Comparison of ENCODE assay signal across 1 cellular context in the genomic region with DNA sequence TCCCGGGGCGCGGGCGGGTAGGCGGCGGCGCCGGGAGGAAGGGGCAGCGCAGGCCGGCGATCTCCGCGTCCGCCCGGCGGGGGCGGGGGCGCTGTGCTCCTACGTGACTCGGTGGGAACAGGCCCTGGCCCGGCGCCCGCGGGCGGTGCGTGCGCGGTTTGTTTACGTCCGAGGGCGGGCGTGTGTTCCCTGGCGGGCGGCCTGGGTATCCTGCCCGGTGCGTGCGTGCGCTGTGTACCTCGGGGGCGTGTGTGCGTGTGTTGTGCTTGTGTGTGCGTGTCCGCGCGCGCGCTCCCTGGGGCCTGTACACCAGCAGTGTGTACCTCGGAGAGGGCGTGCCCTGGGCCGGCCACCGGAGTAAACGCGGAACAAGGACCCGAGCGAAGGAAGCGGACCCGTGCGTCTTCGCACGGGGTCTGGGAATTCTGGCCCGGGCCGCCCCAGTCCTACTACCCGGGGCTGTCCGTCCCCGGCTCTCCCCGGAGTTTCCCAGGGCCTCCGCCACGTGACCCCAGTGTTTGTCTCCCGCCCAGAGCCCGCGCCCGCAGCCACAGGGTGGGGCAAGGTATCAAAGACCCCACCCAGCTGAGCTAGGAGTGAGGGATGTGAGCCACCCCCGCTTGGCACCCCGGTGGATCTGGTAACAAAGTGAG.
TF ChIP-seq lines count a peak whose summit lies in the region.

No MANE protein-coding gene starts in this region.

TF ChIP-seq in GM23338, 12 proteins besides CTCF, POLR2A, EP300 and RAD21 (continued from another document):
- TF ChIP-seq, protein P1, sequence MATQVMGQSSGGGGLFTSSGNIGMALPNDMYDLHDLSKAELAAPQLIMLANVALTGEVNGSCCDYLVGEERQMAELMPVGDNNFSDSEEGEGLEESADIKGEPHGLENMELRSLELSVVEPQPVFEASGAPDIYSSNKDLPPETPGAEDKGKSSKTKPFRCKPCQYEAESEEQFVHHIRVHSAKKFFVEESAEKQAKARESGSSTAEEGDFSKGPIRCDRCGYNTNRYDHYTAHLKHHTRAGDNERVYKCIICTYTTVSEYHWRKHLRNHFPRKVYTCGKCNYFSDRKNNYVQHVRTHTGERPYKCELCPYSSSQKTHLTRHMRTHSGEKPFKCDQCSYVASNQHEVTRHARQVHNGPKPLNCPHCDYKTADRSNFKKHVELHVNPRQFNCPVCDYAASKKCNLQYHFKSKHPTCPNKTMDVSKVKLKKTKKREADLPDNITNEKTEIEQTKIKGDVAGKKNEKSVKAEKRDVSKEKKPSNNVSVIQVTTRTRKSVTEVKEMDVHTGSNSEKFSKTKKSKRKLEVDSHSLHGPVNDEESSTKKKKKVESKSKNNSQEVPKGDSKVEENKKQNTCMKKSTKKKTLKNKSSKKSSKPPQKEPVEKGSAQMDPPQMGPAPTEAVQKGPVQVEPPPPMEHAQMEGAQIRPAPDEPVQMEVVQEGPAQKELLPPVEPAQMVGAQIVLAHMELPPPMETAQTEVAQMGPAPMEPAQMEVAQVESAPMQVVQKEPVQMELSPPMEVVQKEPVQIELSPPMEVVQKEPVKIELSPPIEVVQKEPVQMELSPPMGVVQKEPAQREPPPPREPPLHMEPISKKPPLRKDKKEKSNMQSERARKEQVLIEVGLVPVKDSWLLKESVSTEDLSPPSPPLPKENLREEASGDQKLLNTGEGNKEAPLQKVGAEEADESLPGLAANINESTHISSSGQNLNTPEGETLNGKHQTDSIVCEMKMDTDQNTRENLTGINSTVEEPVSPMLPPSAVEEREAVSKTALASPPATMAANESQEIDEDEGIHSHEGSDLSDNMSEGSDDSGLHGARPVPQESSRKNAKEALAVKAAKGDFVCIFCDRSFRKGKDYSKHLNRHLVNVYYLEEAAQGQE (IDR thresholded peaks at IDR 0.05; ENCODE audit: unreplicated experiment), result no peak
- TF ChIP-seq, protein P2, sequence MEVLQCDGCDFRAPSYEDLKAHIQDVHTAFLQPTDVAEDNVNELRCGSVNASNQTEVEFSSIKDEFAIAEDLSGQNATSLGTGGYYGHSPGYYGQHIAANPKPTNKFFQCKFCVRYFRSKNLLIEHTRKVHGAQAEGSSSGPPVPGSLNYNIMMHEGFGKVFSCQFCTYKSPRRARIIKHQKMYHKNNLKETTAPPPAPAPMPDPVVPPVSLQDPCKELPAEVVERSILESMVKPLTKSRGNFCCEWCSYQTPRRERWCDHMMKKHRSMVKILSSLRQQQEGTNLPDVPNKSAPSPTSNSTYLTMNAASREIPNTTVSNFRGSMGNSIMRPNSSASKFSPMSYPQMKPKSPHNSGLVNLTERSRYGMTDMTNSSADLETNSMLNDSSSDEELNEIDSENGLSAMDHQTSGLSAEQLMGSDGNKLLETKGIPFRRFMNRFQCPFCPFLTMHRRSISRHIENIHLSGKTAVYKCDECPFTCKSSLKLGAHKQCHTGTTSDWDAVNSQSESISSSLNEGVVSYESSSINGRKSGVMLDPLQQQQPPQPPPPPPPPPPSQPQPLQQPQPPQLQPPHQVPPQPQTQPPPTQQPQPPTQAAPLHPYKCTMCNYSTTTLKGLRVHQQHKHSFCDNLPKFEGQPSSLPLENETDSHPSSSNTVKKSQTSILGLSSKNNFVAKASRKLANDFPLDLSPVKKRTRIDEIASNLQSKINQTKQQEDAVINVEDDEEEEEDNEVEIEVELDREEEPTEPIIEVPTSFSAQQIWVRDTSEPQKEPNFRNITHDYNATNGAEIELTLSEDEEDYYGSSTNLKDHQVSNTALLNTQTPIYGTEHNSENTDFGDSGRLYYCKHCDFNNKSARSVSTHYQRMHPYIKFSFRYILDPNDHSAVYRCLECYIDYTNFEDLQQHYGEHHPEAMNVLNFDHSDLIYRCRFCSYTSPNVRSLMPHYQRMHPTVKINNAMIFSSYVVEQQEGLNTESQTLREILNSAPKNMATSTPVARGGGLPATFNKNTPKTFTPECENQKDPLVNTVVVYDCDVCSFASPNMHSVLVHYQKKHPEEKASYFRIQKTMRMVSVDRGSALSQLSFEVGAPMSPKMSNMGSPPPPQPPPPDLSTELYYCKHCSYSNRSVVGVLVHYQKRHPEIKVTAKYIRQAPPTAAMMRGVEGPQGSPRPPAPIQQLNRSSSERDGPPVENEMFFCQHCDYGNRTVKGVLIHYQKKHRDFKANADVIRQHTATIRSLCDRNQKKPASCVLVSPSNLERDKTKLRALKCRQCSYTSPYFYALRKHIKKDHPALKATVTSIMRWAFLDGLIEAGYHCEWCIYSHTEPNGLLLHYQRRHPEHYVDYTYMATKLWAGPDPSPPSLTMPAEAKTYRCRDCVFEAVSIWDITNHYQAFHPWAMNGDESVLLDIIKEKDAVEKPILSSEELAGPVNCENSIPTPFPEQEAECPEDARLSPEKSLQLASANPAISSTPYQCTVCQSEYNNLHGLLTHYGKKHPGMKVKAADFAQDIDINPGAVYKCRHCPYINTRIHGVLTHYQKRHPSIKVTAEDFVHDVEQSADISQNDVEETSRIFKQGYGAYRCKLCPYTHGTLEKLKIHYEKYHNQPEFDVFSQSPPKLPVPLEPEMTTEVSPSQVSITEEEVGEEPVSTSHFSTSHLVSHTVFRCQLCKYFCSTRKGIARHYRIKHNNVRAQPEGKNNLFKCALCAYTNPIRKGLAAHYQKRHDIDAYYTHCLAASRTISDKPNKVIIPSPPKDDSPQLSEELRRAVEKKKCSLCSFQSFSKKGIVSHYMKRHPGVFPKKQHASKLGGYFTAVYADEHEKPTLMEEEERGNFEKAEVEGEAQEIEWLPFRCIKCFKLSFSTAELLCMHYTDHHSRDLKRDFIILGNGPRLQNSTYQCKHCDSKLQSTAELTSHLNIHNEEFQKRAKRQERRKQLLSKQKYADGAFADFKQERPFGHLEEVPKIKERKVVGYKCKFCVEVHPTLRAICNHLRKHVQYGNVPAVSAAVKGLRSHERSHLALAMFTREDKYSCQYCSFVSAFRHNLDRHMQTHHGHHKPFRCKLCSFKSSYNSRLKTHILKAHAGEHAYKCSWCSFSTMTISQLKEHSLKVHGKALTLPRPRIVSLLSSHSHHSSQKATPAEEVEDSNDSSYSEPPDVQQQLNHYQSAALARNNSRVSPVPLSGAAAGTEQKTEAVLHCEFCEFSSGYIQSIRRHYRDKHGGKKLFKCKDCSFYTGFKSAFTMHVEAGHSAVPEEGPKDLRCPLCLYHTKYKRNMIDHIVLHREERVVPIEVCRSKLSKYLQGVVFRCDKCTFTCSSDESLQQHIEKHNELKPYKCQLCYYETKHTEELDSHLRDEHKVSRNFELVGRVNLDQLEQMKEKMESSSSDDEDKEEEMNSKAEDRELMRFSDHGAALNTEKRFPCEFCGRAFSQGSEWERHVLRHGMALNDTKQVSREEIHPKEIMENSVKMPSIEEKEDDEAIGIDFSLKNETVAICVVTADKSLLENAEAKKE (CRISPR knock-in tag; IDR thresholded peaks at IDR 0.05), result no peak
- no peak for TF ChIP-seq EZH2 (IDR thresholded peaks at IDR 0.05; ENCODE audit: low read depth, unreplicated experiment)
- TF ChIP-seq ZNF331 (CRISPR knock-in tag; IDR thresholded peaks at IDR 0.05; ENCODE audit: low read depth), result no peak
- TF ChIP-seq EZH2phosphoT487 (IDR thresholded peaks at IDR 0.05; ENCODE audit: unreplicated experiment), result no peak
- no peak for TF ChIP-seq NANOG (IDR thresholded peaks at IDR 0.05; ENCODE audit: borderline replicate concordance)
- no peak for TF ChIP-seq STAT1 (IDR thresholded peaks at IDR 0.05; ENCODE audit: unreplicated experiment)
- TF ChIP-seq POLR2AphosphoS5 (IDR thresholded peaks at IDR 0.05; ENCODE audit: low read depth), result no peak
- TF ChIP-seq, protein P3, sequence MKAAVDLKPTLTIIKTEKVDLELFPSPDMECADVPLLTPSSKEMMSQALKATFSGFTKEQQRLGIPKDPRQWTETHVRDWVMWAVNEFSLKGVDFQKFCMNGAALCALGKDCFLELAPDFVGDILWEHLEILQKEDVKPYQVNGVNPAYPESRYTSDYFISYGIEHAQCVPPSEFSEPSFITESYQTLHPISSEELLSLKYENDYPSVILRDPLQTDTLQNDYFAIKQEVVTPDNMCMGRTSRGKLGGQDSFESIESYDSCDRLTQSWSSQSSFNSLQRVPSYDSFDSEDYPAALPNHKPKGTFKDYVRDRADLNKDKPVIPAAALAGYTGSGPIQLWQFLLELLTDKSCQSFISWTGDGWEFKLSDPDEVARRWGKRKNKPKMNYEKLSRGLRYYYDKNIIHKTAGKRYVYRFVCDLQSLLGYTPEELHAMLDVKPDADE (IDR thresholded peaks at IDR 0.05), result no peak
- no peak for TF ChIP-seq CREB1 (CRISPR knock-in tag; IDR thresholded peaks at IDR 0.05; ENCODE audit: low read depth)
- no peak for TF ChIP-seq JUNB (IDR thresholded peaks at IDR 0.05; ENCODE audit: unreplicated experiment)
TF ChIP-seq in GM23338: peak in this region for 0.
